Comparison of ENCODE assay signal across 25 cellular contexts in genomic region chr18:70219688-70220087, GRCh38. TPM values are rescaled to one million over a fixed set of nuclear protein-coding genes. Genes with fewer than 3 reads are reported as not detected.
DNase-seq lines count a peak whose midpoint lies in the region; ATAC-seq, FAIRE-seq and TF ChIP-seq lines count a peak whose summit lies in the region.
"Had no signal": no experiment of that assay in that cellular context is flagged by ENCODE, and none has a peak within 500 bp of the region (broad histone marks: within the 10 kb centered on the region; RNA-seq: fewer than 3 reads in every experiment).

No MANE protein-coding gene starts in this region.

- no peak overlapping the region for H3K27ac ChIP-seq in GM12878 (ENCODE audit: control insufficient read depth, insufficient read depth)
- H3K27ac ChIP-seq in MM.1S (ENCODE audit: low read length), result no peak overlapping the region
- no peak overlapping the region for H3K27ac ChIP-seq in right lobe of liver
- H3K27ac ChIP-seq in endodermal cell (ENCODE audit: low read depth, low read length), result no peak overlapping the region
- H3K27ac ChIP-seq: A549; BLaER1 treated with 17β-estradiol and CSF1 and Interleukin-3, amounts not matched to agents 10 nM and 100 nM had no signal

- CTCF ChIA-PET in GM12878 (lab: Yijun Ruan, JAX), result no interaction called here

- peaks cover 19% of the 10 kb centered on the region for H3K4me1 Mint-ChIP-seq in endodermal cell
- H3K4me1 Mint-ChIP-seq: CD14-positive monocyte; CD8-positive, alpha-beta memory T cell had no signal

- no peak for TF ChIP-seq POLR2A in GM12878 (IDR thresholded peaks at IDR 0.05; ENCODE audit: low read depth, low read length)
- no peak for TF ChIP-seq POLR2A in right lobe of liver (IDR thresholded peaks at IDR 0.05)

- no peak for TF ChIP-seq RAD21 in GM12878 (IDR thresholded peaks at IDR 0.05; ENCODE audit: insufficient read depth, low read depth, low read length)

- no peaks in the 10 kb centered on the region for H3K9me2 ChIP-seq in MM.1S (replicated peaks; ENCODE audit: insufficient read depth, low read length)

- no peaks in the 10 kb centered on the region for H3K9me3 ChIP-seq in GM12878 (replicated peaks; ENCODE audit: control insufficient read depth, insufficient read depth, low read length)
- H3K9me3 ChIP-seq in MM.1S (replicated peaks; ENCODE audit: insufficient read depth, low read length), result no peaks in the 10 kb centered on the region
- no peaks in the 10 kb centered on the region for H3K9me3 ChIP-seq in right lobe of liver
- no peaks in the 10 kb centered on the region for H3K9me3 ChIP-seq in endodermal cell (ENCODE audit: control insufficient read depth, low read length)
- H3K9me3 ChIP-seq: A549; BE2C; BLaER1 treated with 17β-estradiol and CSF1 and Interleukin-3, amounts not matched to agents 10 nM and 100 nM; HAP-1 had no signal

- ATAC-seq in GM12878, result no peak
- ATAC-seq in right lobe of liver, result no peak
- ATAC-seq: A549 had no signal

- H3K4me3 Mint-ChIP-seq in endodermal cell, result no peak overlapping the region
- H3K4me3 Mint-ChIP-seq: CD14-positive monocyte; CD4-positive, alpha-beta T cell; CD8-positive, alpha-beta memory T cell; HFFc6 had no signal

- in situ Hi-C loops in GM12878 (cut with MboI), result no loop called here

- H3K4me1 ChIP-seq in GM12878 (ENCODE audit: control insufficient read depth, insufficient read depth, low read length) (no peaks in the 10 kb centered on the region), MM.1S (ENCODE audit: low read length) (no peaks in the 10 kb centered on the region), right lobe of liver (no peaks in the 10 kb centered on the region), endodermal cell (ENCODE audit: control insufficient read depth, insufficient read depth, low read length) (peaks cover 6% of the 10 kb centered on the region)
- H3K4me1 ChIP-seq: A549; BE2C; BLaER1 treated with 17β-estradiol and CSF1 and Interleukin-3, amounts not matched to agents 10 nM and 100 nM; HAP-1 had no signal

- H3K27me3 ChIP-seq in GM12878 (replicated peaks in 1 of 2; ENCODE audit: control insufficient read depth in 2 of 2, insufficient read depth in 2 of 2, low read length in 1 of 2), result no peaks in the 10 kb centered on the region; a peak in 2 of 4 replicates
- no peaks in the 10 kb centered on the region for H3K27me3 ChIP-seq in MM.1S (replicated peaks; ENCODE audit: insufficient read depth, low read length)
- no peaks in the 10 kb centered on the region for H3K27me3 ChIP-seq in right lobe of liver
- H3K27me3 ChIP-seq in endodermal cell (ENCODE audit: control insufficient read depth, insufficient read depth, low read length, poor library complexity, severe bottlenecking), result no peaks in the 10 kb centered on the region
- H3K27me3 ChIP-seq: BE2C; BLaER1 treated with 17β-estradiol and CSF1 and Interleukin-3, amounts not matched to agents 10 nM and 100 nM had no signal

- no peaks in the 10 kb centered on the region for H3K36me3 Mint-ChIP-seq in endodermal cell (ENCODE audit: low read depth)
- H3K36me3 Mint-ChIP-seq: CD14-positive monocyte; CD8-positive, alpha-beta memory T cell had no signal

- FAIRE-seq in GM12878 (lab: Jason Lieb, UNC), result peak; percentile 47
- FAIRE-seq: A549, GM12891, GM18507, H54 had no signal

- no peak overlapping the region for H2AFZ ChIP-seq in GM12878 (ENCODE audit: control insufficient read depth, low read depth, low read length)
- H2AFZ ChIP-seq in MM.1S (ENCODE audit: low read length), result no peak overlapping the region

- TF ChIP-seq CTCF in GM12878 (IDR thresholded peaks at IDR 0.05 in 2 of 3, conservative IDR thresholded peaks at IDR 0.05 in 1 of 3; ENCODE audit: control insufficient read depth in 2 of 3, extremely low read depth in 1 of 3, insufficient read depth in 1 of 3, low read depth in 3 of 3, low read length in 3 of 3) (no peak), epithelial cell of esophagus (IDR thresholded peaks at IDR 0.05; ENCODE audit: insufficient read depth, low read depth, low read length, missing control alignments) (no peak), MM.1S (IDR thresholded peaks at IDR 0.05; ENCODE audit: low read length) (no peak), right lobe of liver (IDR thresholded peaks at IDR 0.05) (no peak), endodermal cell (conservative IDR thresholded peaks at IDR 0.05) (no peak)

- no peak for TF ChIP-seq EP300 in GM12878 (IDR thresholded peaks at IDR 0.05; ENCODE audit: borderline replicate concordance in 1 of 2, control insufficient read depth in 1 of 2, low read depth in 2 of 2, low read length in 2 of 2)

- H3K4me2 ChIP-seq in GM12878 (ENCODE audit: control insufficient read depth, insufficient read depth) (no peak overlapping the region), MM.1S (ENCODE audit: low read depth, low read length) (no peak overlapping the region)
- H3K4me2 ChIP-seq: A549; BLaER1 treated with 17β-estradiol and CSF1 and Interleukin-3, amounts not matched to agents 10 nM and 100 nM had no signal

- H3F3A ChIP-seq in MM.1S (ENCODE audit: insufficient read depth, low read length), result no peaks in the 10 kb centered on the region

- intact Hi-C loops in GM12878 (cut with micrococcal nuclease; ENCODE audit: unreplicated experiment), result no loop called here
- intact Hi-C loops in right lobe of liver (cut with DNase I), result no loop called here

- no peaks in the 10 kb centered on the region for H3K36me3 ChIP-seq in GM12878 (ENCODE audit: control insufficient read depth in 2 of 2, insufficient read depth in 2 of 2, low read length in 1 of 2)
- H3K36me3 ChIP-seq in MM.1S (replicated peaks; ENCODE audit: insufficient read depth, low read length), result no peaks in the 10 kb centered on the region
- H3K36me3 ChIP-seq in right lobe of liver, result no peaks in the 10 kb centered on the region
- H3K36me3 ChIP-seq in endodermal cell (ENCODE audit: control insufficient read depth, insufficient read depth, low read length), result no peaks in the 10 kb centered on the region
- H3K36me3 ChIP-seq: BE2C; BLaER1 treated with 17β-estradiol and CSF1 and Interleukin-3, amounts not matched to agents 10 nM and 100 nM; HAP-1 had no signal

- H3K9ac ChIP-seq in GM12878 (ENCODE audit: control insufficient read depth, insufficient read depth, low read length) (no peak overlapping the region), MM.1S (ENCODE audit: low read length) (no peak overlapping the region), endodermal cell (ENCODE audit: extremely low read depth, low read length, poor library complexity, severe bottlenecking) (no peak overlapping the region)
- H3K9ac ChIP-seq: BLaER1 treated with 17β-estradiol and CSF1 and Interleukin-3, amounts not matched to agents 10 nM and 100 nM had no signal

- no peak overlapping the region for H3K27ac Mint-ChIP-seq in endodermal cell
- H3K27ac Mint-ChIP-seq: CD14-positive monocyte; CD4-positive, alpha-beta T cell; CD8-positive, alpha-beta memory T cell; HFFc6 had no signal

- H3K9me3 Mint-ChIP-seq in endodermal cell, result no peaks in the 10 kb centered on the region
- H3K9me3 Mint-ChIP-seq: CD4-positive, alpha-beta T cell; CD8-positive, alpha-beta memory T cell; HFFc6 had no signal

- 85% methylated on average over 4 of the region's 4 CpGs for WGBS in GM12878 (ENCODE audit: insufficient coverage, insufficient replicate concordance, low lambda C conversion rate, missing lambda C conversion rate)
- WGBS in right lobe of liver (ENCODE audit: insufficient coverage, low coverage, low lambda C conversion rate, missing lambda C conversion rate), result 94% methylated on average over 4 of the region's 4 CpGs
- 94 to 98% methylated on average over 2 to 4 of the region's 4 CpGs for WGBS in endodermal cell (ENCODE audit: insufficient coverage in 1 of 2, insufficient read length in 1 of 2), 2 experiments

- RAD21 ChIA-PET in GM12878 (lab: Charles Lee; ENCODE audit: unreplicated experiment), result no interaction called here

- SMC1A ChIA-PET in GM12878 (lab: Charles Lee; ENCODE audit: uncharacterized antibody, unreplicated experiment), result no interaction called here

- BruUV-seq in GM12878 (replicated peaks; lab: Mats Ljungman, UMichigan), result no TSS peak

- POLR2A ChIA-PET in GM12878 (lab: Charles Lee), result no interaction called here

- no peak overlapping the region for H3K4me3 ChIP-seq in GM12878
- no peak overlapping the region for H3K4me3 ChIP-seq in epithelial cell of esophagus (ENCODE audit: low read length)
- no peak overlapping the region for H3K4me3 ChIP-seq in MM.1S (ENCODE audit: low read length)
- no peak overlapping the region for H3K4me3 ChIP-seq in right lobe of liver
- no peak overlapping the region for H3K4me3 ChIP-seq in endodermal cell (ENCODE audit: low read length)
- H3K4me3 ChIP-seq: A549; BLaER1 treated with 17β-estradiol and CSF1 and Interleukin-3, amounts not matched to agents 10 nM and 100 nM; HAP-1 had no signal

- H4K20me1 ChIP-seq in GM12878 (ENCODE audit: control insufficient read depth, insufficient read depth), result no peaks in the 10 kb centered on the region
- no peaks in the 10 kb centered on the region for H4K20me1 ChIP-seq in MM.1S (ENCODE audit: insufficient read depth, low read length)
- H4K20me1 ChIP-seq: BLaER1 treated with 17β-estradiol and CSF1 and Interleukin-3, amounts not matched to agents 10 nM and 100 nM had no signal

- DNase-seq in NCI-H748 (lab: John Stamatoyannopoulos, UW; ENCODE audit: unreplicated experiment) (peak; percentile 46), NCI-H748 treated with DMSO at 0.1 percent for 48 hours (lab: John Stamatoyannopoulos, UW) (no peak), GM12878 (ENCODE audit: low read depth, low spot score) (no peak), epithelial cell of esophagus (ENCODE audit: low read depth) (peak; percentile 49), MM.1S (no peak), right lobe of liver (no peak), endodermal cell (no peak)
- DNase-seq: 8988T; ACHN; AML-193; BE2C; CD4-positive, alpha-beta T cell; CD8-positive, alpha-beta memory T cell; DMS79; EL; GDM1; GOT3; HFFc6 had no signal

- H3K27me3 Mint-ChIP-seq in endodermal cell (ENCODE audit: insufficient read depth), result peaks cover 13% of the 10 kb centered on the region

- H3K79me2 ChIP-seq in GM12878 (ENCODE audit: control insufficient read depth, insufficient read depth, low read length), result no peaks in the 10 kb centered on the region
- no peaks in the 10 kb centered on the region for H3K79me2 ChIP-seq in MM.1S (ENCODE audit: low read length)

RNA-seq across cellular contexts. Expression of gene RTTN, which starts 14.2 kb away (rescaled TPM):
- 252 and 260 TPM in 2 replicates for total RNA-seq in GM12878 (2013; cell fraction: nucleolus; rRNA removed)
- total RNA-seq in GM12878 (2014; rRNA removed) (36.6 and 40.9 TPM in 2 replicates), GM12878 (2014; rRNA removed; fragmentation: Illumina TruSeq; extraction: Trizol) (34.6 and 35.7 TPM in 2 replicates), GM12878 (2021) (22.4 and 22.5 TPM in 2 replicates), right lobe of liver (1 to 10 TPM; 2.3 to 7.4 (median 6.5) TPM), endodermal cell (10 to 100 TPM; 22.3 to 35.4 TPM)
- 6.9 TPM for polyA plus RNA-seq in GM12878 (2011; ENCODE audit: low read depth)
- polyA plus RNA-seq in GM12878 (2011; rRNA removed) (16.9 and 20.3 TPM in 2 replicates), GM12878 (2014; fragmentation: Illumina TruSeq; extraction: Trizol) (17.9 and 21.5 TPM in 2 replicates), GM12878 (2014; fragmentation: Nextera tagmentation; extraction: Ambion mirVana) (10 to 100 TPM in 1 of 2 experiments, 1 to 10 TPM in 1; 9.4 to 12.3 TPM), GM12878 (2014; rRNA removed) (13.4 and 14.5 TPM in 2 replicates), GM12878 (2016; fragmentation: Nextera tagmentation; extraction: Ambion mirVana) (10 to 100 TPM; 11.8 to 12.8 TPM)
- polyA plus RNA-seq in GM12878 (2011; cell fraction: cytosol; rRNA removed), result 8.4 and 9.0 TPM in 2 replicates
- polyA plus RNA-seq in GM12878 (2011; cell fraction: nucleus; rRNA removed), result 33.1 and 38.0 TPM in 2 replicates
- 8.6 and 12.1 TPM in 2 replicates for polyA plus RNA-seq in GM12878 (2012)
- polyA minus RNA-seq in GM12878 (2011; rRNA and poly(A)+ RNA removed), result 76.1 and 82.1 TPM in 2 replicates
- polyA minus RNA-seq in GM12878 (2011; cell fraction: cytosol; rRNA and poly(A)+ RNA removed), result 11.7 and 13.1 TPM in 2 replicates
- 131 and 224 TPM in 2 replicates for polyA minus RNA-seq in GM12878 (2011; cell fraction: nucleus; rRNA and poly(A)+ RNA removed)
- 20.9 TPM for polyA plus RNA-seq in endodermal cell (2013, experiment 1 of 2)
- polyA plus RNA-seq in endodermal cell (2013, experiment 2 of 2), result 21.4 TPM

Comparison
In these comparisons a context has a peak if more than half of its experiments do, and no peak if none do; other contexts are left out.
1. DNase-seq: peak in NCI-H748 (single experiment) and epithelial cell of esophagus (single experiment); none in NCI-H748 treated with DMSO at 0.1 percent for 48 hours (single experiment), GM12878 (single experiment), MM.1S (single experiment), right lobe of liver (0 of 3) and endodermal cell (single experiment).